18 cellular contexts compared by ENCODE assay signal in the genomic region with DNA sequence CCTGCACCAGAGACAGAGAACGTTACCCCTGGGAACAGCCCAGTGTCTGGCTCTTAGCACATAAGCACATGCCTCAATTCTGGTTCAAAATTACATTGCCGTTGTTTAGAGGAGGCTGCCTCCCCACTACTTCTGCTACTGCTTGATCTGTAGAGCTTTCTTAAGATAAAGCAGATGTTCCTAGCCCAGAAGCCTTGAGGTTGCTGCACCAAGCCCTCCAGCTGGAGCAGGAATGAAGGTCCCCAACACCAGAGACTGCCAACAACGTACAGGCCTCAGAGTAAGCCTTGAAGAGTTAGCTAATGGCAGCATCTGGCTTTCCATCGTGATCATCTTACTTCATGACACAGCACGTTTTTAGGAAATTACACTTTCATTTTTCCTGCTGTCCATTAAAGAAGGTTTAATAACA. TPM values are rescaled to one million over a fixed set of nuclear protein-coding genes. Genes with fewer than 3 reads are reported as not detected.
DNase-seq lines count a peak whose midpoint lies in the region; ATAC-seq and TF ChIP-seq lines count a peak whose summit lies in the region.
"Had no signal": no experiment of that assay in that cellular context is flagged by ENCODE, and none has a peak within 500 bp of the region (broad histone marks: within the 10 kb centered on the region; RNA-seq: fewer than 3 reads in every experiment).

No MANE protein-coding gene starts in this region.

- peaks cover 0 to 6% (median 0%) of the 10 kb centered on the region in 8 donors for H3K9me3 Mint-ChIP-seq in CD4-positive, alpha-beta memory T cell
- H3K9me3 Mint-ChIP-seq: CD4-positive, alpha-beta T cell had no signal

- TF ChIP-seq CTCF in AG10803 (conservative IDR thresholded peaks at IDR 0.05; ENCODE audit: low read length) (no peak), fibroblast of the aortic adventitia (IDR thresholded peaks at IDR 0.05; ENCODE audit: insufficient read depth, low read length) (no peak), GM20000 (IDR thresholded peaks at IDR 0.05; ENCODE audit: extremely low read depth, missing control alignments) (no peak)

- peak overlapping the region in 1 of 7 donors; percentile 42 for H3K27ac Mint-ChIP-seq in CD4-positive, alpha-beta memory T cell
- H3K27ac Mint-ChIP-seq: CD4-positive, alpha-beta T cell had no signal

- no peaks in the 10 kb centered on the region for H3K9me3 ChIP-seq in GM23248 (ENCODE audit: low read depth)
- H3K9me3 ChIP-seq in adipocyte (ENCODE audit: control insufficient read depth, low read length), result no peaks in the 10 kb centered on the region
- H3K9me3 ChIP-seq in CD4-positive, alpha-beta memory T cell (ENCODE audit: control insufficient read depth in 1 of 2, low read length in 2 of 2), result no peaks in the 10 kb centered on the region
- H3K9me3 ChIP-seq: HAP-1, SJCRH30 had no signal

- peak; percentile 85 for DNase-seq in AG10803 (ENCODE audit: low read depth)
- DNase-seq in GM23248, result no peak
- peak; percentile 15 for DNase-seq in adipocyte (ENCODE audit: low read depth)
- peak; percentile 14 for DNase-seq in fibroblast of the aortic adventitia (ENCODE audit: low read depth)
- no peak for DNase-seq in CD4-positive, alpha-beta memory T cell
- DNase-seq in GM20000 (ENCODE audit: low spot score), result no peak
- DNase-seq: CD4-positive, alpha-beta T cell; NCI-H1417; NCI-H187; NCI-H2107; NCI-H510A; NCI-H774; PC-3; SJCRH30 had no signal

- intact Hi-C loops in CD4-positive, alpha-beta memory T cell (cut with micrococcal nuclease), result no loop called here

- no peaks in the 10 kb centered on the region for H4K20me1 ChIP-seq in GM23248 (ENCODE audit: insufficient read depth)

- CTCF ChIA-PET in CD4-positive, alpha-beta memory T cell (lab: Charles Lee; ENCODE audit: partially characterized antibody), result no interaction called here

- no peak overlapping the region for H3K9ac ChIP-seq in GM23248
- H3K9ac ChIP-seq in adipocyte (ENCODE audit: low read length), result no peak overlapping the region
- H3K9ac ChIP-seq: KMS-11 had no signal

- H3K9me2 ChIP-seq in GM23248 (ENCODE audit: insufficient read depth), result no peaks in the 10 kb centered on the region

- H3K4me2 ChIP-seq in GM23248 (ENCODE audit: unreplicated experiment), result no peak overlapping the region
- H3K4me2 ChIP-seq: KMS-11 had no signal

- H3K4me1 ChIP-seq in GM23248 (ENCODE audit: insufficient read depth) (no peaks in the 10 kb centered on the region), adipocyte (ENCODE audit: control insufficient read depth, insufficient read depth, low read length) (no peaks in the 10 kb centered on the region)
- H3K4me1 ChIP-seq in CD4-positive, alpha-beta memory T cell (ENCODE audit: insufficient read depth, low read length), result peaks cover 29% of the 10 kb centered on the region
- H3K4me1 ChIP-seq: HAP-1, SJCRH30 had no signal

- no peaks in the 10 kb centered on the region for H3K27me3 Mint-ChIP-seq in CD4-positive, alpha-beta memory T cell
- H3K27me3 Mint-ChIP-seq: CD4-positive, alpha-beta T cell had no signal

- no peaks in the 10 kb centered on the region for H3K27me3 ChIP-seq in GM23248 (replicated peaks; ENCODE audit: insufficient read depth)
- no peaks in the 10 kb centered on the region for H3K27me3 ChIP-seq in adipocyte (replicated peaks; ENCODE audit: control insufficient read depth, insufficient read depth, low read length)
- no peaks in the 10 kb centered on the region for H3K27me3 ChIP-seq in CD4-positive, alpha-beta memory T cell (ENCODE audit: insufficient read depth, low read length)

- WGBS in GM23248 (ENCODE audit: low coverage in 1 of 2, low lambda C conversion rate in 2 of 2, missing lambda C conversion rate in 2 of 2), 2 experiments, result 29 to 37% methylated on average over 5 of the region's 5 CpGs

- H3K27ac ChIP-seq in GM23248, result no peak overlapping the region
- H3K27ac ChIP-seq in CD4-positive, alpha-beta memory T cell (ENCODE audit: low read depth, low read length), result no peak overlapping the region
- H3K27ac ChIP-seq: KMS-11, RWPE1, SJCRH30 had no signal

- H3K4me3 Mint-ChIP-seq in CD4-positive, alpha-beta memory T cell, result no peak overlapping the region
- H3K4me3 Mint-ChIP-seq: CD4-positive, alpha-beta T cell had no signal

- no peaks in the 10 kb centered on the region for H3K36me3 ChIP-seq in GM23248 (ENCODE audit: low read depth)
- H3K36me3 ChIP-seq in adipocyte (ENCODE audit: control insufficient read depth, insufficient read depth, low read length, severe bottlenecking), result no peaks in the 10 kb centered on the region
- H3K36me3 ChIP-seq in CD4-positive, alpha-beta memory T cell (ENCODE audit: insufficient read depth, low read length), result no peaks in the 10 kb centered on the region
- H3K36me3 ChIP-seq: HAP-1, SJCRH30 had no signal

- H3K4me3 ChIP-seq in AG10803 (ENCODE audit: low read length) (no peak overlapping the region), GM23248 (no peak overlapping the region), adipocyte (ENCODE audit: low read length) (no peak overlapping the region), fibroblast of the aortic adventitia (ENCODE audit: low read depth, low read length) (no peak overlapping the region)
- H3K4me3 ChIP-seq in CD4-positive, alpha-beta memory T cell (ENCODE audit: low read length in 2 of 2), result no peak overlapping the region
- H3K4me3 ChIP-seq: HAP-1, SJCRH30 had no signal

- H2AFZ ChIP-seq in GM23248, result peak overlapping the region; percentile 9; the same call in 1 of the 2 replicates

- ATAC-seq in HG02973 (IDR thresholded peaks at IDR 0.05; ENCODE audit: unreplicated experiment), result no peak
- ATAC-seq: PC-3 had no signal

- peaks cover 20 to 49% (median 34%) of the 10 kb centered on the region in 4 donors for H3K4me1 Mint-ChIP-seq in CD4-positive, alpha-beta memory T cell

- no peaks in the 10 kb centered on the region for H3F3A ChIP-seq in GM23248 (ENCODE audit: insufficient read depth)

- peaks cover 39 to 63% of the 10 kb centered on the region in 2 donors for H3K36me3 Mint-ChIP-seq in CD4-positive, alpha-beta memory T cell

- in situ Hi-C loops in GM23248 (cut with MboI), result no loop called here

- no peaks in the 10 kb centered on the region for H3K79me2 ChIP-seq in GM23248 (ENCODE audit: insufficient read depth)

- POLR2A ChIA-PET in CD4-positive, alpha-beta memory T cell (lab: Charles Lee; ENCODE audit: partially characterized antibody), result no interaction called here

RNA-seq across cellular contexts. Expression of a gene that starts 34.7 kb away (rescaled TPM):
- 25.7 and 29.9 TPM in 2 replicates for total RNA-seq in GM23248 (2014; rRNA removed; shearing (Covaris generic))
- polyA plus RNA-seq in GM23248 (2016; fragmentation: Nextera tagmentation; extraction: Ambion mirVana), result 19.6 and 20.5 TPM in 2 replicates
- total RNA-seq in fibroblast of the aortic adventitia (ENCODE audit: low replicate concordance), result 2.7 and 3.7 TPM in 2 replicates
- total RNA-seq in CD4-positive, alpha-beta memory T cell, result 10 to 100 TPM; 12.8 to 13.1 TPM
- 10 to 100 TPM; 15.0 to 17.0 TPM for polyA plus RNA-seq in CD4-positive, alpha-beta memory T cell

RNA-seq across cellular contexts. Expression of a gene that starts 35.1 kb away (rescaled TPM):
- 2.9 and 3.5 TPM in 2 replicates for total RNA-seq in GM23248 (2014; rRNA removed; shearing (Covaris generic))
- 2.7 and 3.6 TPM in 2 replicates for polyA plus RNA-seq in GM23248 (2016; fragmentation: Nextera tagmentation; extraction: Ambion mirVana)
- total RNA-seq in fibroblast of the aortic adventitia (ENCODE audit: low replicate concordance), result 0.27 TPM in 1 of 2 replicates, not detected in the other
- 10 to 100 TPM; 44.3 to 49.0 TPM for total RNA-seq in CD4-positive, alpha-beta memory T cell
- polyA plus RNA-seq in CD4-positive, alpha-beta memory T cell, result 10 to 100 TPM; 46.6 to 74.6 TPM
- total RNA-seq: SJCRH30 had no signal

Comparison
In these comparisons a context has a peak if more than half of its experiments do, and no peak if none do; other contexts are left out.
1. DNase-seq: peak in AG10803 (single experiment), adipocyte (single experiment) and fibroblast of the aortic adventitia (single experiment); none in GM23248 (single experiment), CD4-positive, alpha-beta memory T cell (0 of 5) and GM20000 (single experiment).
2. RNA of a gene that starts 35.1 kb away (total RNA-seq): 44.3 to 49.0 TPM in CD4-positive, alpha-beta memory T cell; 2.9 to 3.5 TPM in GM23248 and 0.27 TPM in fibroblast of the aortic adventitia; every median in the first group is over 10 times any median in the second.